In the genomic region with DNA sequence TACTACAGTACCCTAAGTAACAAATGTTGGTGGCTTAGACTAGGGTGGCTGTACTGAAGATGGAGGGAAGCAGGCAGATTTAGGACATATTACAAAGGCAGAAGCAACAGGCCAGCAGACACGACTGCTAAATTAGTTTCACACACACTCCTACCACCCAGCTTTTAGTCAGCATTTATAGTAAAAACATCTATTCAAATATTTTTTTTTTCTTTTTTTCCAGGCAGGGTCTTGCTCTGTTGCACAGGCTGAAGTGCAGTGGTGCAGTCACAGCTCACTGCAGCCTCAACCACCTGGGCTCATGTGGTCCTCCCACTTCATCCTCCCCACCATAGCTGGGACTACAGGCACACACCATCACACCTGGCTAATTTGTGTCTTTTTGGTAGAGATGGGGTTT, we compare ENCODE assay signal across 8 cellular contexts.
DNase-seq lines count a peak whose midpoint lies in the region; ATAC-seq and TF ChIP-seq lines count a peak whose summit lies in the region.
"Had no signal": no experiment of that assay in that cellular context is flagged by ENCODE, and none has a peak within 500 bp of the region (broad histone marks: within the 10 kb centered on the region; RNA-seq: fewer than 3 reads in every experiment).

No MANE protein-coding gene starts in this region.

- H3K27ac ChIP-seq in caudate nucleus (ENCODE audit: low read depth, low read length) = no peak overlapping the region

- peak overlapping the region; percentile 39 to 77 for H3K27ac Mint-ChIP-seq in natural killer cell

- TF ChIP-seq CTCF in natural killer cell (IDR thresholded peaks at IDR 0.05) = no peak

- DNase-seq in natural killer cell (no peak), caudate nucleus (lab: John Stamatoyannopoulos, UW) (no peak), dermis blood vessel endothelial cell (no peak)
- no peak for DNase-seq in activated effector memory CD4-positive, alpha-beta T cell treated with anti-CD3 and anti-CD28 coated beads, Interleukin-2, amount 50 U/mL, for 16 hours
- DNase-seq: activated CD4-positive, CD25-positive, alpha-beta regulatory T cell had no signal

- H3K27me3 Mint-ChIP-seq in natural killer cell (ENCODE audit: low read depth in 2 of 2) = no peaks in the 10 kb centered on the region

- intact Hi-C loops in natural killer cell (cut with micrococcal nuclease) = no loop called here

- H3K4me1 Mint-ChIP-seq in natural killer cell = peaks cover 66 to 71% of the 10 kb centered on the region in 2 donors

- peak; percentile 74 for ATAC-seq in GM18867 (IDR thresholded peaks at IDR 0.05; ENCODE audit: unreplicated experiment)
- ATAC-seq in GM21717 (IDR thresholded peaks at IDR 0.05; ENCODE audit: unreplicated experiment) = peak; percentile 87
- ATAC-seq in HG03439 (IDR thresholded peaks at IDR 0.05; ENCODE audit: unreplicated experiment) = peak; percentile 61
- ATAC-seq in natural killer cell = peak in 2 of 3 donors; percentile 11 to 25

- no peaks in the 10 kb centered on the region for H3K9me3 Mint-ChIP-seq in natural killer cell

- H3K4me3 Mint-ChIP-seq in natural killer cell = no peak overlapping the region

- H3K36me3 Mint-ChIP-seq in natural killer cell = peaks cover 6% of the 10 kb centered on the region

Comparison
In these comparisons a context has a peak if more than half of its experiments do, and no peak if none do; other contexts are left out.
1. ATAC-seq: peak in every context shown above with its lines; median percentile 87 in GM21717; 74 in GM18867; 61 in HG03439; 18 in natural killer cell.